Comparison of ENCODE assay signal across 1 cellular context in the genomic region with DNA sequence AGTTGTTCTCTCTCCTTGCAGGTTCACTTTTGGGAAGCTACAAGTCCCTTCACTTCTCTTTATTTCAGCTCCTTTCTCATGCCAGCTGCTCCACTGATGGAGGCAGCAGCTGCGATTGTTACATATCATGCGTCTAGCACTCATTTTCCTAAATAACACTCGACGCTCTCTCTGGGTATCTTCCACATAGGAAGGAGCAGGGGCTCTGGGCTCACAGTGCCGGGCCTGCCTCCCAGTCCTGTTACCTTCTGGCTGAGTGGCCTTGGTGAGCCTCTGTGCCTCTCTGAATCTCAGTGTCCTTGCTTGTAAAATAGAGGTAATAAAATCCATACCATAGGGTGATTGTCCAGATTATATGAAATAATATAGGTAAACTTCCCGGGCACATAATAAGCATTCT.
TF ChIP-seq lines count a peak whose summit lies in the region.

No MANE protein-coding gene starts in this region.

TF ChIP-seq in H1, 55 proteins besides CTCF, POLR2A, EP300 and RAD21:
- TF ChIP-seq TAF1 (IDR thresholded peaks at IDR 0.05; ENCODE audit: low read depth, low read length) (no peak), MAFK (IDR thresholded peaks at IDR 0.05; ENCODE audit: low read depth, low read length) (no peak), CHD1 (IDR thresholded peaks at IDR 0.05; ENCODE audit: low read depth, low read length) (no peak), NANOG (IDR thresholded peaks at IDR 0.05; ENCODE audit: insufficient read depth, low read depth, low read length, poor library complexity, severe bottlenecking) (no peak), BCL11A (IDR thresholded peaks at IDR 0.05; ENCODE audit: low read depth in 2 of 2, low read length in 2 of 2) (no peak), RBBP5 (IDR thresholded peaks at IDR 0.05; ENCODE audit: borderline replicate concordance, low read depth, low read length) (no peak), TBP (IDR thresholded peaks at IDR 0.05; ENCODE audit: low read depth, low read length) (no peak), PHF8 (conservative IDR thresholded peaks at IDR 0.05; ENCODE audit: low read depth, low read length) (no peak), ZNF274 (IDR thresholded peaks at IDR 0.05; ENCODE audit: borderline replicate concordance, extremely low read depth, low read length) (no peak), HDAC2 (IDR thresholded peaks at IDR 0.05; ENCODE audit: borderline replicate concordance in 1 of 2, low read depth in 2 of 2, low read length in 2 of 2) (no peak), GABPA (IDR thresholded peaks at IDR 0.05; ENCODE audit: borderline replicate concordance, insufficient read depth, low read length) (no peak), SP2 (IDR thresholded peaks at IDR 0.05; ENCODE audit: low read length) (no peak), SP1 (IDR thresholded peaks at IDR 0.05; ENCODE audit: low read depth, low read length) (no peak), BACH1 (IDR thresholded peaks at IDR 0.05; ENCODE audit: low read length) (no peak), SUZ12 (IDR thresholded peaks at IDR 0.05; ENCODE audit: low read length) (no peak), CHD2 (IDR thresholded peaks at IDR 0.05; ENCODE audit: low read length) (no peak)
- TF ChIP-seq, protein P1, sequence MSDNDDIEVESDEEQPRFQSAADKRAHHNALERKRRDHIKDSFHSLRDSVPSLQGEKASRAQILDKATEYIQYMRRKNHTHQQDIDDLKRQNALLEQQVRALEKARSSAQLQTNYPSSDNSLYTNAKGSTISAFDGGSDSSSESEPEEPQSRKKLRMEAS (IDR thresholded peaks at IDR 0.05) = no peak
- TF ChIP-seq, protein P2, sequence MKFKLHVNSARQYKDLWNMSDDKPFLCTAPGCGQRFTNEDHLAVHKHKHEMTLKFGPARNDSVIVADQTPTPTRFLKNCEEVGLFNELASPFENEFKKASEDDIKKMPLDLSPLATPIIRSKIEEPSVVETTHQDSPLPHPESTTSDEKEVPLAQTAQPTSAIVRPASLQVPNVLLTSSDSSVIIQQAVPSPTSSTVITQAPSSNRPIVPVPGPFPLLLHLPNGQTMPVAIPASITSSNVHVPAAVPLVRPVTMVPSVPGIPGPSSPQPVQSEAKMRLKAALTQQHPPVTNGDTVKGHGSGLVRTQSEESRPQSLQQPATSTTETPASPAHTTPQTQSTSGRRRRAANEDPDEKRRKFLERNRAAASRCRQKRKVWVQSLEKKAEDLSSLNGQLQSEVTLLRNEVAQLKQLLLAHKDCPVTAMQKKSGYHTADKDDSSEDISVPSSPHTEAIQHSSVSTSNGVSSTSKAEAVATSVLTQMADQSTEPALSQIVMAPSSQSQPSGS (IDR thresholded peaks at IDR 0.05; ENCODE audit: low read length) = no peak
- TF ChIP-seq, protein P3, sequence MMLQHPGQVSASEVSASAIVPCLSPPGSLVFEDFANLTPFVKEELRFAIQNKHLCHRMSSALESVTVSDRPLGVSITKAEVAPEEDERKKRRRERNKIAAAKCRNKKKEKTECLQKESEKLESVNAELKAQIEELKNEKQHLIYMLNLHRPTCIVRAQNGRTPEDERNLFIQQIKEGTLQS (IDR thresholded peaks at IDR 0.05; ENCODE audit: insufficient read depth, low read depth, low read length) = no peak
- TF ChIP-seq, protein P4, sequence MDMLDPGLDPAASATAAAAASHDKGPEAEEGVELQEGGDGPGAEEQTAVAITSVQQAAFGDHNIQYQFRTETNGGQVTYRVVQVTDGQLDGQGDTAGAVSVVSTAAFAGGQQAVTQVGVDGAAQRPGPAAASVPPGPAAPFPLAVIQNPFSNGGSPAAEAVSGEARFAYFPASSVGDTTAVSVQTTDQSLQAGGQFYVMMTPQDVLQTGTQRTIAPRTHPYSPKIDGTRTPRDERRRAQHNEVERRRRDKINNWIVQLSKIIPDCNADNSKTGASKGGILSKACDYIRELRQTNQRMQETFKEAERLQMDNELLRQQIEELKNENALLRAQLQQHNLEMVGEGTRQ (IDR thresholded peaks at IDR 0.05; ENCODE audit: low read length) = no peak
